Comparison of ENCODE assay signal across 7 cellular contexts in the genomic region with DNA sequence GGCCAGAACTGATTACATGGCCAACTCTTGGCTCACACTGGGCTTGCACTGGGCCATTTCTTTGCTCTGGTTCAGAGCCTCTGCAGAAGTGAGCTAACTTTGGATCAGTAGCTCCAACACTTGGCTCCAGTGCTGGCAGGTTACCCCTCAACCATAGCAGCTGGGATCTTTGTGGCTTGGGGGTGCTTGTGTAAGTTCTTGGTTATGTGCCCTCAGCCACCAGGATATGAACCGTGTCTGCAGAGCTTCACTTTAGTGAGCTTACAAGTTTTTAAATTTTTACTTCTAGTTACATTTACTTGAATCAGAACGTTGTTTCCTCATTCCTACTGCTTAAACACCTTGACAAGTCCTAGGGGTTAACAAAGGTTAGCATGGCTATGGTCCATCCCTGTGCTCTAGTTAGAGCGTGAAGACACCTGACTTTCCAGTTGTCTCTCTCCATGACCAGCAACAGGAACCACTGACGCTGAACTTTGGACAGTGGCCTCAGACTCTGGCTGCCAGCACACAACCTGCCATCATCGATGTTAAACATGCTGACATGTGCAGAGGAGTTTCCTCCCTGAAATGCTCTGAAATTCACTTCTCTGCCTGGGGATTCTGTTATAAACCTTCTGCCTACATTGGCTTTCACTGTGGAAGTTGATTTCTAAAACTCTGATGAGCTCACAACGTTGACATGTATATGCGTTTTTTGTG. TPM values are rescaled to one million over a fixed set of nuclear protein-coding genes. Genes with fewer than 3 reads are reported as not detected.
DNase-seq lines count a peak whose midpoint lies in the region; ATAC-seq and TF ChIP-seq lines count a peak whose summit lies in the region.
"Had no signal": no experiment of that assay in that cellular context is flagged by ENCODE, and none has a peak within 500 bp of the region (broad histone marks: within the 10 kb centered on the region; RNA-seq: fewer than 3 reads in every experiment).

No MANE protein-coding gene starts in this region.

- peak overlapping the region; percentile 49 for H3K4me3 Mint-ChIP-seq in activated naive CD8-positive, alpha-beta T cell treated with anti-CD3 and anti-CD28 coated beads, Interleukin-2, amount 10 ng/mL, durations not matched to agents 7 days and 5 days

- H3K4me1 ChIP-seq in psoas muscle: peaks cover 71% of the 10 kb centered on the region

- peaks cover 21% of the 10 kb centered on the region for H3K36me3 Mint-ChIP-seq in activated naive CD8-positive, alpha-beta T cell treated with anti-CD3 and anti-CD28 coated beads, Interleukin-2, amount 10 ng/mL, durations not matched to agents 7 days and 5 days

- H3K27me3 Mint-ChIP-seq in activated naive CD8-positive, alpha-beta T cell treated with anti-CD3 and anti-CD28 coated beads, Interleukin-2, amount 10 ng/mL, durations not matched to agents 7 days and 5 days: no peaks in the 10 kb centered on the region

- 24 to 27% (median 24%) methylated on average over 7 of the region's 7 CpGs for WGBS in psoas muscle, 3 donors

- peak overlapping the region; percentile 98 for H3K27ac ChIP-seq in psoas muscle

- peaks cover 32% of the 10 kb centered on the region for H3K4me1 Mint-ChIP-seq in activated naive CD8-positive, alpha-beta T cell treated with anti-CD3 and anti-CD28 coated beads, Interleukin-2, amount 10 ng/mL, durations not matched to agents 7 days and 5 days

- POLR2A ChIA-PET in activated naive CD8-positive, alpha-beta T cell treated with anti-CD3 and anti-CD28 coated beads, Interleukin-2, amount 10 ng/mL, durations not matched to agents 7 days and 5 days (lab: Charles Lee): interaction anchor here (0.7 to 1.1 kb wide), 3 partner anchors 12 to 196 kb away, joined by 3 to 5 read pairs (median 3); no protein-coding TSS in a partner anchor

- no peaks in the 10 kb centered on the region for H3K9me3 ChIP-seq in psoas muscle

- intact Hi-C loops in psoas muscle (cut with DNase I): no loop called here

- no peak for ATAC-seq in activated naive CD8-positive, alpha-beta T cell treated with anti-CD3 and anti-CD28 coated beads, Interleukin-2, amount 10 ng/mL, durations not matched to agents 7 days and 5 days (ENCODE audit: low read depth)
- peak; percentile 52 to 68 (median 60) for ATAC-seq in psoas muscle
- no peak for ATAC-seq in HG03520 (IDR thresholded peaks at IDR 0.05; ENCODE audit: unreplicated experiment)
- no peak for ATAC-seq in GM19328 (IDR thresholded peaks at IDR 0.05; ENCODE audit: unreplicated experiment)

- no peaks in the 10 kb centered on the region for H3K27me3 ChIP-seq in psoas muscle (ENCODE audit: insufficient read depth in 3 of 3, low read length in 2 of 3)

- H3K27ac Mint-ChIP-seq in activated naive CD8-positive, alpha-beta T cell treated with anti-CD3 and anti-CD28 coated beads, Interleukin-2, amount 10 ng/mL, durations not matched to agents 7 days and 5 days: peak overlapping the region; percentile 42

- H3K9me3 Mint-ChIP-seq in activated naive CD8-positive, alpha-beta T cell treated with anti-CD3 and anti-CD28 coated beads, Interleukin-2, amount 10 ng/mL, durations not matched to agents 7 days and 5 days: no peaks in the 10 kb centered on the region

- DNase-seq in HuH-7.5 (ENCODE audit: low spot score): peak; percentile 85
- no peak for DNase-seq in activated naive CD8-positive, alpha-beta T cell treated with anti-CD3 and anti-CD28 coated beads, Interleukin-2, amount 10 ng/mL, durations not matched to agents 7 days and 5 days
- DNase-seq in psoas muscle: peak in 1 of 2 donors; percentile 68
- no peak for DNase-seq in effector CD4-positive, alpha-beta T cell

- H3K4me3 ChIP-seq in psoas muscle: peak overlapping the region; percentile 92

- H3K36me3 ChIP-seq in psoas muscle (ENCODE audit: insufficient read depth in 1 of 2, low read depth in 1 of 2): peaks cover 4 to 70% of the 10 kb centered on the region in 2 donors

- no peak for TF ChIP-seq CTCF in psoas muscle (IDR thresholded peaks at IDR 0.05)

RNA-seq across cellular contexts. Expression of a gene that starts 4.1 kb away (rescaled TPM):
- total RNA-seq in activated naive CD8-positive, alpha-beta T cell treated with anti-CD3 and anti-CD28 coated beads, Interleukin-2, amount 10 ng/mL, durations not matched to agents 7 days and 5 days: 10 to 100 TPM; 12.6 to 14.5 TPM
- total RNA-seq in psoas muscle: 10 to 100 TPM in 2 of 4 donors, 1 to 10 TPM in 2; 8.7 to 16.4 (median 11.0) TPM
- 10 to 100 TPM in 1 of 3 donors, 1 to 10 TPM in 2; 6.8 to 19.8 (median 7.8) TPM for polyA plus RNA-seq in psoas muscle

RNA-seq across cellular contexts. Expression of a gene that starts 13.0 kb away (rescaled TPM):
- 10 to 100 TPM; 42.5 to 43.9 TPM for total RNA-seq in activated naive CD8-positive, alpha-beta T cell treated with anti-CD3 and anti-CD28 coated beads, Interleukin-2, amount 10 ng/mL, durations not matched to agents 7 days and 5 days
- total RNA-seq in psoas muscle: 10 to 100 TPM; 28.3 to 36.5 (median 35.4) TPM
- 10 to 100 TPM; 16.7 to 25.3 (median 22.6) TPM for polyA plus RNA-seq in psoas muscle

RNA-seq across cellular contexts. Expression of a gene that starts 13.2 kb away (rescaled TPM):
- 10 to 100 TPM; 30.7 to 39.5 TPM for total RNA-seq in activated naive CD8-positive, alpha-beta T cell treated with anti-CD3 and anti-CD28 coated beads, Interleukin-2, amount 10 ng/mL, durations not matched to agents 7 days and 5 days
- 10 to 100 TPM; 12.8 to 24.8 (median 16.6) TPM for total RNA-seq in psoas muscle
- 10 to 100 TPM in 2 of 3 donors, 1 to 10 TPM in 1; 9.2 to 21.1 (median 15.6) TPM for polyA plus RNA-seq in psoas muscle

RNA-seq across cellular contexts. Expression of a gene that starts 15.2 kb away (rescaled TPM):
- total RNA-seq in activated naive CD8-positive, alpha-beta T cell treated with anti-CD3 and anti-CD28 coated beads, Interleukin-2, amount 10 ng/mL, durations not matched to agents 7 days and 5 days: 10 to 100 TPM; 38.6 to 41.8 TPM
- 10 to 100 TPM; 46.2 to 60.6 (median 55.5) TPM for total RNA-seq in psoas muscle
- 10 to 100 TPM; 38.1 to 76.2 (median 56.5) TPM for polyA plus RNA-seq in psoas muscle

RNA-seq across cellular contexts. Expression of a gene that starts 25.3 kb away (rescaled TPM):
- total RNA-seq in activated naive CD8-positive, alpha-beta T cell treated with anti-CD3 and anti-CD28 coated beads, Interleukin-2, amount 10 ng/mL, durations not matched to agents 7 days and 5 days: 1 to 10 TPM; 2.1 to 2.2 TPM
- under 1 TPM in 2 of 4 donors, not detected in 2; 0.26 to 0.34 TPM for total RNA-seq in psoas muscle
- under 1 TPM in 2 of 3 donors, not detected in 1; 0.09 to 0.13 TPM for polyA plus RNA-seq in psoas muscle
- total RNA-seq: M059J had no signal

Comparison
In these comparisons a context has a peak if more than half of its experiments do, and no peak if none do; other contexts are left out.
1. ATAC-seq: peak in psoas muscle (4 of 4); none in activated naive CD8-positive, alpha-beta T cell treated with anti-CD3 and anti-CD28 coated beads, Interleukin-2, amount 10 ng/mL, durations not matched to agents 7 days and 5 days (single experiment), HG03520 (single experiment) and GM19328 (single experiment).